In genomic region chr2:70748002-70748779, GRCh38 we compare ENCODE assay signal across 1 cellular context.
TF ChIP-seq lines count a peak whose summit lies in the region.

No MANE protein-coding gene starts in this region.

TF ChIP-seq in K562, 482 proteins besides CTCF, POLR2A, EP300 and RAD21:
- TF ChIP-seq PHB2 (IDR thresholded peaks at IDR 0.05; ENCODE audit: low read depth) (no peak), SPI1 (IDR thresholded peaks at IDR 0.05; ENCODE audit: borderline replicate concordance, low read depth, low read length) (peak; percentile 37; the same call in 1 of the 2 replicates), BCL6 (CRISPR knock-in tag; IDR thresholded peaks at IDR 0.05) (no peak), SMARCA4 (IDR thresholded peaks at IDR 0.05) (peak; percentile 50; the same call in 1 of the 2 replicates)
